In the genomic region with DNA sequence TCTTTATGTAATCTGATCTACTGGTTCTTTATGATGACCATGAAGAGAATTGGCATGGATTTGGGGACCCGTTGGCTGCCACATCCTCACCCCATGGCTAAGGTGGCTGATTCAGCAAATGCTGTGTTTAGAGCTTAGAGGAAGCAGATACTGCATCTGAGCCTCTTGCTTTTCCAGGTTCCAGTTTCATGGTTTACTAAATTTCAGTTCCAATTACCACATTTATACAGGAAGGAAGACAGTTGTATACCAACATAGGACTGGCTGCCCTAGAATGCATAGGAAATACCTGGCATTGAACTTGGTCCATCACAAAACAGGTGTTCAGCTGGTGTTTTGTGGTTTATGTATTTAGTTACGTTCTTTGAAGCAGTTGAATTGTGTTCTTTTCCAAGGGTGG, we compare ENCODE assay signal across 1 cellular context.
TF ChIP-seq lines count a peak whose summit lies in the region.

No MANE protein-coding gene starts in this region.

TF ChIP-seq in H1, 55 proteins besides CTCF, POLR2A, EP300 and RAD21 (continued from another document):
- TF ChIP-seq, protein P1, sequence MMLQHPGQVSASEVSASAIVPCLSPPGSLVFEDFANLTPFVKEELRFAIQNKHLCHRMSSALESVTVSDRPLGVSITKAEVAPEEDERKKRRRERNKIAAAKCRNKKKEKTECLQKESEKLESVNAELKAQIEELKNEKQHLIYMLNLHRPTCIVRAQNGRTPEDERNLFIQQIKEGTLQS (IDR thresholded peaks at IDR 0.05; ENCODE audit: insufficient read depth, low read depth, low read length) = no peak
